Comparison of ENCODE assay signal across 18 cellular contexts in the genomic region with DNA sequence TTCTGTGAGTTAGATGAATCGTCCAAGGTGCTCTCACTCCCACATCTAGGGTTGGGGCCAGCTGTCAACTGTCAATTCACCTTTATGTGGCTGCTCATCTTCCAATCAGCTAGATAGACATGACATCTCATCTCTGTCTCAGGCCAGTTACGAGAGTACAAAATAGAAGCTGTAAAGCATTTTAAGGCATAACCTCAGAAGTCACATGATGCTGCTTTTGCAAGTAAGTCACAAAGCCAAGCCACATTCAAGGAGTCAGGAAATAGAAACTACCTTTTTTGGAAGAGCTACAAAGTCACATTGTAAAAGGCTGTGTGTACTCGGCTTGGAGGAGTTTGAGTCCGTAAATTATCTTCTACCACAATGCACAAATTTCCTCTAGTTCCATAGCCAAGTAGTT. TPM values are rescaled to one million over a fixed set of nuclear protein-coding genes. Genes with fewer than 3 reads are reported as not detected.
DNase-seq lines count a peak whose midpoint lies in the region; ATAC-seq and TF ChIP-seq lines count a peak whose summit lies in the region.
"Had no signal": no experiment of that assay in that cellular context is flagged by ENCODE, and none has a peak within 500 bp of the region (broad histone marks: within the 10 kb centered on the region; RNA-seq: fewer than 3 reads in every experiment).

No MANE protein-coding gene starts in this region.

- no peaks in the 10 kb centered on the region for H3K9me3 ChIP-seq in Loucy (ENCODE audit: insufficient read depth, low read depth, low read length)
- H3K9me3 ChIP-seq in naive thymus-derived CD4-positive, alpha-beta T cell (ENCODE audit: control insufficient read depth in 2 of 3, low read length in 3 of 3), result no peaks in the 10 kb centered on the region
- H3K9me3 ChIP-seq: upper lobe of left lung had no signal

- no peaks in the 10 kb centered on the region for H3F3A ChIP-seq in Loucy (ENCODE audit: low read depth)

- H3K27ac ChIP-seq in naive thymus-derived CD4-positive, alpha-beta T cell (ENCODE audit: low read depth, low read length), result no peak overlapping the region
- H3K27ac ChIP-seq: C4-2B had no signal

- TF ChIP-seq CTCF in Loucy (conservative IDR thresholded peaks at IDR 0.05; ENCODE audit: low read length) (no peak), nephron progenitor cell (IDR thresholded peaks at IDR 0.05) (no peak)

- CTCF ChIA-PET in T-cell (lab: Charles Lee), result interaction anchor here in 1 of 2 donors (0.6 to 1.7 kb wide), 7 partner anchors 13 to 770 kb away, joined by 3 to 12 read pairs (median 3); partner anchors contain the start of gene CCR5
- CTCF ChIA-PET in naive thymus-derived CD4-positive, alpha-beta T cell (lab: Charles Lee), result interaction anchor here (0.8 to 1.1 kb wide), 4 partner anchors 17 to 191 kb away, joined by 3 read pairs; no protein-coding TSS in a partner anchor

- peak; percentile 30 for DNase-seq in GDM1 (lab: John Stamatoyannopoulos, UW)
- DNase-seq in T-cell, result peak in 1 of 34 experiments; percentile 4
- DNase-seq in naive thymus-derived CD4-positive, alpha-beta T cell, result peak in 6 of 9 donors; percentile 27 to 49 (median 41)
- DNase-seq in epidermal melanocyte (ENCODE audit: insufficient read length, low spot score), result no peak
- DNase-seq in left ventricle myocardium superior, result no peak
- DNase-seq in nephron progenitor cell, result no peak
- DNase-seq: activated CD4-positive, alpha-beta T cell treated with anti-CD3 and anti-CD28 coated beads for 1 hour; activated gamma-delta T cell treated with Interleukin-2 at 50 U/mL for 16 hours; effector CD4-positive, alpha-beta T cell; EL; NCI-H226; retina; stimulated activated CD8-positive, alpha-beta memory T cell treated with anti-CD3 and anti-CD28 coated beads, Interleukin-4, amount 100 ng/mL, for 48 hours; upper lobe of left lung had no signal

- H3K36me3 Mint-ChIP-seq in T-cell, result no peaks in the 10 kb centered on the region
- H3K36me3 Mint-ChIP-seq in naive thymus-derived CD4-positive, alpha-beta T cell, result peaks cover 0 to 23% (median 0%) of the 10 kb centered on the region in 5 donors
- no peaks in the 10 kb centered on the region for H3K36me3 Mint-ChIP-seq in nephron progenitor cell (ENCODE audit: low read depth)

- H3K27me3 ChIP-seq in Loucy (ENCODE audit: insufficient read depth, low read length, poor library complexity, severe bottlenecking), result no peaks in the 10 kb centered on the region
- no peaks in the 10 kb centered on the region for H3K27me3 ChIP-seq in naive thymus-derived CD4-positive, alpha-beta T cell (ENCODE audit: control insufficient read depth in 2 of 2, insufficient read depth in 2 of 2, low read length in 2 of 2)
- H3K27me3 ChIP-seq: upper lobe of left lung had no signal

- H3K4me3 Mint-ChIP-seq in T-cell, result no peak overlapping the region
- H3K4me3 Mint-ChIP-seq in naive thymus-derived CD4-positive, alpha-beta T cell, result no peak overlapping the region
- H3K4me3 Mint-ChIP-seq in nephron progenitor cell, result no peak overlapping the region
- H3K4me3 Mint-ChIP-seq: nephron had no signal

- POLR2A ChIA-PET in T-cell (lab: Charles Lee), result no interaction called here
- POLR2A ChIA-PET in naive thymus-derived CD4-positive, alpha-beta T cell (lab: Charles Lee), result no interaction called here

- H3K27ac Mint-ChIP-seq in T-cell (no peak overlapping the region), nephron progenitor cell (no peak overlapping the region)
- no peak overlapping the region for H3K27ac Mint-ChIP-seq in naive thymus-derived CD4-positive, alpha-beta T cell
- H3K27ac Mint-ChIP-seq: nephron had no signal

- H3K9me2 ChIP-seq in Loucy (replicated peaks; ENCODE audit: low read depth, low read length), result no peaks in the 10 kb centered on the region

- no peaks in the 10 kb centered on the region for H4K20me1 ChIP-seq in Loucy (ENCODE audit: insufficient read depth, low read length, poor library complexity, severe bottlenecking)

- H3K4me1 ChIP-seq in Loucy (ENCODE audit: insufficient read depth, low read length, poor library complexity, severe bottlenecking), result peaks cover 35% of the 10 kb centered on the region
- peaks cover 17 to 32% of the 10 kb centered on the region in 2 donors for H3K4me1 ChIP-seq in naive thymus-derived CD4-positive, alpha-beta T cell (ENCODE audit: control insufficient read depth in 2 of 2, insufficient read depth in 2 of 2, low read length in 2 of 2)

- intact Hi-C loops in naive thymus-derived CD4-positive, alpha-beta T cell (cut with micrococcal nuclease), result loop anchor here (2.0 to 5.0 kb wide), 2 partner anchors 64 to 116 kb away; no protein-coding TSS in a partner anchor
- intact Hi-C loops in left ventricle myocardium superior (cut with micrococcal nuclease), result no loop called here

- peak overlapping the region; percentile 80 for H2AFZ ChIP-seq in Loucy (ENCODE audit: low read length)

- peaks cover 11 to 16% (median 14%) of the 10 kb centered on the region in 3 donors for H3K4me1 Mint-ChIP-seq in T-cell
- H3K4me1 Mint-ChIP-seq in naive thymus-derived CD4-positive, alpha-beta T cell, result peaks cover 3 to 42% (median 14%) of the 10 kb centered on the region in 7 donors
- peaks cover 1% of the 10 kb centered on the region for H3K4me1 Mint-ChIP-seq in nephron progenitor cell
- H3K4me1 Mint-ChIP-seq: nephron had no signal

- no peaks in the 10 kb centered on the region for H3K79me2 ChIP-seq in Loucy (ENCODE audit: insufficient read depth, low read length)

- H3K9me3 Mint-ChIP-seq in T-cell (no peaks in the 10 kb centered on the region), nephron progenitor cell (peaks cover 9% of the 10 kb centered on the region)
- peaks cover 0 to 5% (median 0%) of the 10 kb centered on the region in 11 donors for H3K9me3 Mint-ChIP-seq in naive thymus-derived CD4-positive, alpha-beta T cell

- H3K4me3 ChIP-seq in Loucy (ENCODE audit: low read length, poor library complexity, severe bottlenecking), result peak overlapping the region; percentile 42
- peak overlapping the region; percentile 1 for H3K4me3 ChIP-seq in naive thymus-derived CD4-positive, alpha-beta T cell (ENCODE audit: low read length)
- H3K4me3 ChIP-seq: upper lobe of left lung had no signal

- H3K4me2 ChIP-seq in Loucy (ENCODE audit: low read depth, low read length, poor library complexity, severe bottlenecking), result peak overlapping the region; percentile 67

- ATAC-seq in T-cell (replicated peaks in 1 of 4), result peak; percentile 76 to 92 (median 82)
- ATAC-seq in naive thymus-derived CD4-positive, alpha-beta T cell, result peak; percentile 70
- no peak for ATAC-seq in SK-N-SH treated with all-trans-retinoic acid at 6 μM for 48 hours
- no peak for ATAC-seq in left ventricle myocardium superior

- peak overlapping the region; percentile 7 for H3K9ac ChIP-seq in Loucy (ENCODE audit: low read depth, low read length, poor library complexity, severe bottlenecking)

- no peaks in the 10 kb centered on the region for H3K36me3 ChIP-seq in Loucy (ENCODE audit: insufficient read depth, low read length)
- H3K36me3 ChIP-seq in naive thymus-derived CD4-positive, alpha-beta T cell (ENCODE audit: control insufficient read depth in 2 of 3, insufficient read depth in 3 of 3, low read length in 3 of 3), result no peaks in the 10 kb centered on the region
- H3K36me3 ChIP-seq: upper lobe of left lung had no signal

- no peaks in the 10 kb centered on the region for H3K27me3 Mint-ChIP-seq in T-cell
- H3K27me3 Mint-ChIP-seq in naive thymus-derived CD4-positive, alpha-beta T cell, result peaks cover 0 to 17% (median 0%) of the 10 kb centered on the region in 5 donors
- no peaks in the 10 kb centered on the region for H3K27me3 Mint-ChIP-seq in nephron progenitor cell (ENCODE audit: low read depth, poor library complexity)

TF ChIP-seq in SK-N-SH treated with all-trans-retinoic acid at 6 μM for 48 hours, 23 proteins besides CTCF, POLR2A, EP300 and RAD21:
- TF ChIP-seq ESRRG (CRISPR knock-in tag; IDR thresholded peaks at IDR 0.05), result no peak
- no peak for TF ChIP-seq ARNTL (CRISPR knock-in tag; IDR thresholded peaks at IDR 0.05; ENCODE audit: borderline replicate concordance, low read depth)
- TF ChIP-seq TOX (CRISPR knock-in tag; IDR thresholded peaks at IDR 0.05; ENCODE audit: borderline replicate concordance), result no peak
- no peak for TF ChIP-seq ISL1 (CRISPR knock-in tag; IDR thresholded peaks at IDR 0.05)
- TF ChIP-seq SNAI2 (CRISPR knock-in tag; IDR thresholded peaks at IDR 0.05), result no peak
- no peak for TF ChIP-seq ZC3H10 (CRISPR knock-in tag; IDR thresholded peaks at IDR 0.05)
- TF ChIP-seq CSDC2 (CRISPR knock-in tag; IDR thresholded peaks at IDR 0.05), result no peak
- no peak for TF ChIP-seq PPARA (CRISPR knock-in tag; IDR thresholded peaks at IDR 0.05; ENCODE audit: borderline replicate concordance)
- TF ChIP-seq BACH2 (CRISPR knock-in tag; IDR thresholded peaks at IDR 0.05; ENCODE audit: borderline replicate concordance), result no peak
- no peak for TF ChIP-seq ZNF8 (CRISPR knock-in tag; IDR thresholded peaks at IDR 0.05)

RNA-seq across cellular contexts. Expression of gene CCR1, which starts 5.1 kb away (rescaled TPM):
- total RNA-seq in T-cell (under 1 TPM; 0.12 to 0.98 (median 0.43) TPM), left ventricle myocardium superior (2.4 TPM)
- total RNA-seq in naive thymus-derived CD4-positive, alpha-beta T cell, result 10 to 100 TPM in 2 of 5 experiments, 1 to 10 TPM in 3; 2.2 to 27.6 (median 4.5) TPM
- under 1 TPM; 0.08 to 0.09 TPM for polyA plus RNA-seq in naive thymus-derived CD4-positive, alpha-beta T cell

RNA-seq across cellular contexts. Expression of gene CCR3, which starts 29.1 kb away (rescaled TPM):
- total RNA-seq in T-cell (1 to 10 TPM in 1 of 5 donors, under 1 TPM in 2, not detected in 2; 0.33 to 1.2 (median 0.55) TPM), left ventricle myocardium superior (not detected)
- 1 to 10 TPM in 2 of 5 experiments, under 1 TPM in 1, not detected in 2; 0.17 to 7.4 (median 2.4) TPM for total RNA-seq in naive thymus-derived CD4-positive, alpha-beta T cell
- polyA plus RNA-seq in naive thymus-derived CD4-positive, alpha-beta T cell, result not detected

Comparison
In these comparisons a context has a peak if more than half of its experiments do, and no peak if none do; other contexts are left out.
1. DNase-seq: peak in GDM1 (single experiment) and naive thymus-derived CD4-positive, alpha-beta T cell (6 of 9); none in epidermal melanocyte (single experiment), left ventricle myocardium superior (single experiment) and nephron progenitor cell (single experiment).
2. ATAC-seq: peak in T-cell (4 of 4) and naive thymus-derived CD4-positive, alpha-beta T cell (single experiment); none in SK-N-SH treated with all-trans-retinoic acid at 6 μM for 48 hours (single experiment) and left ventricle myocardium superior (single experiment).